Comparison of ENCODE assay signal across 10 cellular contexts in genomic region chr13:111183959-111184684, GRCh38.
DNase-seq lines count a peak whose midpoint lies in the region; ATAC-seq, FAIRE-seq and TF ChIP-seq lines count a peak whose summit lies in the region.
"Had no signal": no experiment of that assay in that cellular context is flagged by ENCODE, and none has a peak within 500 bp of the region (broad histone marks: within the 10 kb centered on the region; RNA-seq: fewer than 3 reads in every experiment).

No MANE protein-coding gene starts in this region.

- H3K36me3 Mint-ChIP-seq in Calu3 (ENCODE audit: insufficient read depth, unreplicated experiment): no peaks in the 10 kb centered on the region

- no peak overlapping the region for H3K27ac Mint-ChIP-seq in Calu3 (ENCODE audit: unreplicated experiment)

- TF ChIP-seq CTCF in Calu3 (IDR thresholded peaks at IDR 0.05; ENCODE audit: unreplicated experiment): no peak

- H3K9me3 Mint-ChIP-seq in Calu3 (ENCODE audit: low read depth, unreplicated experiment): no peaks in the 10 kb centered on the region

- no peak for DNase-seq in GM12892 (ENCODE audit: insufficient read length)
- DNase-seq in Jurkat, Clone E6-1 (ENCODE audit: low read depth, low spot score): no peak
- peak; percentile 64 for DNase-seq in cerebellar cortex (ENCODE audit: low spot score)
- peak; percentile 74 for DNase-seq in sciatic nerve (ENCODE audit: low spot score)
- DNase-seq in Calu3: no peak
- DNase-seq in NCI-H1694 (lab: John Stamatoyannopoulos, UW): no peak
- no peak for DNase-seq in middle frontal gyrus (ENCODE audit: extremely low spot score, low spot score)
- DNase-seq: cerebellar nuclear complex, left cardiac atrium had no signal

- no peaks in the 10 kb centered on the region for H3K27me3 Mint-ChIP-seq in Calu3 (ENCODE audit: unreplicated experiment)

- no peak; the same call in 1 of the 2 replicates for TF ChIP-seq POLR2A in GM12892 (IDR thresholded peaks at IDR 0.05; ENCODE audit: low read depth, low read length)

- ATAC-seq in sciatic nerve (peak; percentile 14), HG02938 (IDR thresholded peaks at IDR 0.05; ENCODE audit: unreplicated experiment) (no peak)

- peak; percentile 77 for FAIRE-seq in GM12892 (lab: Jason Lieb, UNC)

- no TSS peak for BruUV-seq in Calu3 (replicated peaks; lab: Mats Ljungman, UMichigan)

- H3K4me3 Mint-ChIP-seq in Calu3 (ENCODE audit: low read depth, unreplicated experiment): no peak overlapping the region

- intact Hi-C loops in sciatic nerve (cut with DNase I) (no loop called here), Calu3 (cut with micrococcal nuclease; ENCODE audit: unreplicated experiment) (no loop called here)

- CTCF ChIA-PET in Calu3 (lab: Charles Lee): no interaction called here

- peaks cover 8% of the 10 kb centered on the region for H3K4me1 Mint-ChIP-seq in Calu3 (ENCODE audit: low read depth, unreplicated experiment)

- H3K4me3 ChIP-seq in Jurkat, Clone E6-1 (ENCODE audit: low read length): peak overlapping the region; percentile 56

Comparison
In these comparisons a context has a peak if more than half of its experiments do, and no peak if none do; other contexts are left out.
1. DNase-seq: peak in cerebellar cortex (single experiment) and sciatic nerve (single experiment); none in GM12892 (single experiment), Jurkat, Clone E6-1 (single experiment), Calu3 (single experiment), NCI-H1694 (single experiment) and middle frontal gyrus (single experiment).